17 cellular contexts compared by ENCODE assay signal in the genomic region with DNA sequence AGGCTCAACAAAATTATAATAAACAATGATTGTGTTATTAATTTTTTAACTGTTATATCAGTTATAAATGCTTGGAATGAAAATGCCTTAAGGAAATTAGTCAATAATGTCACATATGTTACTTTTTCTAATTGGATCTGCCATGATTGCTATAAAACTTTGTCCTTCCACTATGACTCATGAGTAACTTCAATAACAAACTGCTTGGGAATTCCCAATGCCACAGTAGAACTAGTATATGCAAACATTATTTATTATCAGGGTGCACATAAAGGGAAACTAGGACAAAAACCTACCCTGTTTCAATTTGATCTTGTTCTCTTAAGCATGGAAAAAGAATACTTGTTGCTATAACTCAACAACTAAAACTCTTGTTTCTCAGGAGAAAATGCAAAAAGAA. TPM values are rescaled to one million over a fixed set of nuclear protein-coding genes. Genes with fewer than 3 reads are reported as not detected.
DNase-seq lines count a peak whose midpoint lies in the region; FAIRE-seq and TF ChIP-seq lines count a peak whose summit lies in the region.
"Had no signal": no experiment of that assay in that cellular context is flagged by ENCODE, and none has a peak within 500 bp of the region (broad histone marks: within the 10 kb centered on the region; RNA-seq: fewer than 3 reads in every experiment).

No MANE protein-coding gene starts in this region.

- H3K4me2 ChIP-seq in OCI-LY3 (ENCODE audit: low read length) (no peak overlapping the region), endothelial cell of umbilical vein (ENCODE audit: insufficient read depth, low read length) (no peak overlapping the region), smooth muscle cell (no peak overlapping the region)

- no peak for TF ChIP-seq CTCF in OCI-LY3 (IDR thresholded peaks at IDR 0.05; ENCODE audit: low read depth, low read length)
- no peak for TF ChIP-seq CTCF in endothelial cell of umbilical vein (IDR thresholded peaks at IDR 0.05; ENCODE audit: extremely low read depth in 1 of 2, insufficient read depth in 1 of 2, low read depth in 1 of 2, low read length in 2 of 2)
- TF ChIP-seq CTCF in smooth muscle cell (IDR thresholded peaks at IDR 0.05; ENCODE audit: borderline replicate concordance, insufficient read depth, poor library complexity, severe bottlenecking), result no peak

- TF ChIP-seq POLR2A in endothelial cell of umbilical vein (IDR thresholded peaks at IDR 0.05; ENCODE audit: low read depth, low read length), result no peak

- intact Hi-C loops in endothelial cell of umbilical vein (cut with micrococcal nuclease), result no loop called here

- H3K27me3 ChIP-seq in OCI-LY3 (ENCODE audit: low read depth, low read length) (no peaks in the 10 kb centered on the region), endothelial cell of umbilical vein (ENCODE audit: control insufficient read depth in 2 of 2, insufficient read depth in 2 of 2, low read length in 2 of 2) (no peaks in the 10 kb centered on the region), smooth muscle cell (ENCODE audit: low read depth) (no peaks in the 10 kb centered on the region)
- H3K27me3 ChIP-seq: BE2C, SJCRH30 had no signal

- CTCF ChIA-PET in endothelial cell of umbilical vein (lab: Charles Lee), result no interaction called here

- H3K9me3 ChIP-seq in OCI-LY3 (ENCODE audit: insufficient read depth, low read length) (peaks cover 30% of the 10 kb centered on the region; the same call in 1 of the 2 replicates), endothelial cell of umbilical vein (replicated peaks; ENCODE audit: control insufficient read depth, insufficient read depth, low read length) (peaks cover 2% of the 10 kb centered on the region), smooth muscle cell (replicated peaks; ENCODE audit: low read depth) (no peaks in the 10 kb centered on the region)
- H3K9me3 ChIP-seq: BE2C, SJCRH30 had no signal

- no peak overlapping the region for H3K9ac ChIP-seq in OCI-LY3 (ENCODE audit: low read length)
- H3K9ac ChIP-seq in endothelial cell of umbilical vein (replicated peaks; ENCODE audit: extremely low read depth, insufficient read depth, low read length), result no peak overlapping the region
- no peak overlapping the region for H3K9ac ChIP-seq in smooth muscle cell (ENCODE audit: low read depth)

- no peak for FAIRE-seq in endothelial cell of umbilical vein (lab: Jason Lieb, UNC)

- dilution Hi-C loops in endothelial cell of umbilical vein (cut with MboI; ENCODE audit: extremely low pct_ligation_motif_present, low sequenced_read_pairs), result no loop called here

- POLR2A ChIA-PET in endothelial cell of umbilical vein (lab: Charles Lee), result no interaction called here

- H3K4me1 ChIP-seq in OCI-LY3 (ENCODE audit: low read length) (peaks cover 23% of the 10 kb centered on the region), endothelial cell of umbilical vein (ENCODE audit: control insufficient read depth, extremely low read depth, insufficient read depth, low read length) (no peaks in the 10 kb centered on the region), smooth muscle cell (ENCODE audit: low read depth) (no peaks in the 10 kb centered on the region)
- H3K4me1 ChIP-seq: BE2C, SJCRH30 had no signal

- H3K4me3 ChIP-seq in OCI-LY3 (ENCODE audit: low read length) (no peak overlapping the region), endothelial cell of umbilical vein (replicated peaks in 1 of 3; ENCODE audit: insufficient read depth in 1 of 3, low read depth in 1 of 3, low read length in 3 of 3) (no peak overlapping the region), smooth muscle cell (no peak overlapping the region)
- H3K4me3 ChIP-seq: SJCRH30 had no signal

- no TSS peak for BruUV-seq in endothelial cell of umbilical vein (replicated peaks; lab: Mats Ljungman, UMichigan)

- H3K79me2 ChIP-seq in OCI-LY3 (ENCODE audit: low read length), result no peaks in the 10 kb centered on the region
- no peaks in the 10 kb centered on the region for H3K79me2 ChIP-seq in endothelial cell of umbilical vein (ENCODE audit: control insufficient read depth, insufficient read depth, low read length)
- H3K79me2 ChIP-seq in smooth muscle cell (ENCODE audit: low read depth), result no peaks in the 10 kb centered on the region

- no peaks in the 10 kb centered on the region for H3F3A ChIP-seq in smooth muscle cell (ENCODE audit: low read depth)

- H3K9me1 ChIP-seq in endothelial cell of umbilical vein (replicated peaks; ENCODE audit: control insufficient read depth, extremely low read depth, insufficient read depth, low read length), result no peaks in the 10 kb centered on the region

- H3K27ac ChIP-seq in OCI-LY3 (ENCODE audit: low read length) (peak overlapping the region; percentile 26; the same call in 1 of the 2 replicates), endothelial cell of umbilical vein (ENCODE audit: insufficient read depth, low read depth, low read length) (no peak overlapping the region), smooth muscle cell (ENCODE audit: low read depth) (no peak overlapping the region)
- H3K27ac ChIP-seq: RWPE1, SJCRH30 had no signal

- DNase-seq in EH (ENCODE audit: low read depth), result peak; percentile 61
- DNase-seq in endothelial cell of umbilical vein (ENCODE audit: low read depth, low spot score), result peak; percentile 39
- peak; percentile 6 for DNase-seq in kidney tubule cell (ENCODE audit: low spot score)
- DNase-seq in smooth muscle cell (lab: John Stamatoyannopoulos, UW; ENCODE audit: unreplicated experiment), result no peak
- DNase-seq in NCI-H345 (lab: John Stamatoyannopoulos, UW), result no peak
- DNase-seq in NCI-H187 treated with DMSO at 0.1 percent for 48 hours (lab: John Stamatoyannopoulos, UW), result no peak
- DNase-seq: BE2C; CD4-positive, alpha-beta memory T cell; H9; KBM-7; NCI-H1105; NCI-H1694 treated with DMSO at 0.1 percent for 48 hours; NCI-H2171; NCI-H510A; SJCRH30 had no signal

- H3K36me3 ChIP-seq in OCI-LY3 (replicated peaks; ENCODE audit: low read depth, low read length), result peaks cover 15% of the 10 kb centered on the region
- no peaks in the 10 kb centered on the region for H3K36me3 ChIP-seq in endothelial cell of umbilical vein (ENCODE audit: control insufficient read depth in 2 of 2, extremely low read depth in 1 of 2, insufficient read depth in 2 of 2, low read length in 2 of 2)
- H3K36me3 ChIP-seq in smooth muscle cell (ENCODE audit: low read depth), result no peaks in the 10 kb centered on the region
- H3K36me3 ChIP-seq: BE2C, SJCRH30 had no signal

- no peaks in the 10 kb centered on the region for H4K20me1 ChIP-seq in OCI-LY3 (ENCODE audit: insufficient read depth, low read length)
- no peaks in the 10 kb centered on the region for H4K20me1 ChIP-seq in endothelial cell of umbilical vein (replicated peaks; ENCODE audit: control insufficient read depth, extremely low read depth, insufficient read depth, low read length)
- no peaks in the 10 kb centered on the region for H4K20me1 ChIP-seq in smooth muscle cell (ENCODE audit: low read depth)

- H2AFZ ChIP-seq in OCI-LY3 (ENCODE audit: low read depth, low read length) (0 out of 2 replicates have a peak overlapping the region, but pooled peaks have one; percentile 20), endothelial cell of umbilical vein (ENCODE audit: low read depth, low read length) (no peak overlapping the region), smooth muscle cell (ENCODE audit: low read depth) (no peak overlapping the region)

TF ChIP-seq in endothelial cell of umbilical vein, 7 proteins besides CTCF, POLR2A, EP300 and RAD21:
- TF ChIP-seq, protein P1, sequence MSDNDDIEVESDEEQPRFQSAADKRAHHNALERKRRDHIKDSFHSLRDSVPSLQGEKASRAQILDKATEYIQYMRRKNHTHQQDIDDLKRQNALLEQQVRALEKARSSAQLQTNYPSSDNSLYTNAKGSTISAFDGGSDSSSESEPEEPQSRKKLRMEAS (IDR thresholded peaks at IDR 0.05; ENCODE audit: insufficient read depth, insufficient read length), result no peak
- TF ChIP-seq GATA2 (IDR thresholded peaks at IDR 0.05; ENCODE audit: insufficient read depth, insufficient read length, low read depth, low read length), result no peak
- no peak for TF ChIP-seq MYC (IDR thresholded peaks at IDR 0.05; ENCODE audit: low read depth, low read length)
- TF ChIP-seq EZH2 (IDR thresholded peaks at IDR 0.05; ENCODE audit: borderline replicate concordance, low read depth, low read length, severe bottlenecking), result no peak
- TF ChIP-seq FOS (IDR thresholded peaks at IDR 0.05; ENCODE audit: borderline replicate concordance, insufficient read depth, low read length), result peak; percentile 6
- no peak for TF ChIP-seq JUN (IDR thresholded peaks at IDR 0.05; ENCODE audit: borderline replicate concordance, insufficient read depth, insufficient read length, low read depth)
- no peak for TF ChIP-seq POLR2AphosphoS5 (IDR thresholded peaks at IDR 0.05; ENCODE audit: insufficient read depth, low read depth, low read length)
TF ChIP-seq in endothelial cell of umbilical vein: peak in this region for 1.

RNA-seq across cellular contexts. Expression of a gene that starts 59.1 kb away (rescaled TPM):
- total RNA-seq in endothelial cell of umbilical vein (not detected in 2 replicates), smooth muscle cell (not detected in 2 replicates)
- polyA plus RNA-seq in endothelial cell of umbilical vein (not detected in 2 replicates), smooth muscle cell (not detected in 2 replicates)
- not detected in 2 replicates for polyA plus RNA-seq in endothelial cell of umbilical vein (2011; cell fraction: cytosol; rRNA removed)
- polyA plus RNA-seq in endothelial cell of umbilical vein (2011; cell fraction: nucleus; rRNA removed), result not detected in 2 replicates
- polyA plus RNA-seq in endothelial cell of umbilical vein (2012), result not detected in 2 replicates
- not detected in 2 replicates for polyA minus RNA-seq in endothelial cell of umbilical vein
- not detected for polyA minus RNA-seq in endothelial cell of umbilical vein (2011; cell fraction: cytosol; rRNA and poly(A)+ RNA removed)
- not detected in 2 replicates for polyA minus RNA-seq in endothelial cell of umbilical vein (2011; cell fraction: nucleus; rRNA and poly(A)+ RNA removed)
- total RNA-seq: CD4-positive, alpha-beta memory T cell; H9; SJCRH30 had no signal
- polyA plus RNA-seq: CD4-positive, alpha-beta memory T cell had no signal

Comparison
In these comparisons a context has a peak if more than half of its experiments do, and no peak if none do; other contexts are left out.
1. DNase-seq: peak in EH (single experiment), endothelial cell of umbilical vein (single experiment) and kidney tubule cell (single experiment); none in smooth muscle cell (single experiment), NCI-H345 (single experiment) and NCI-H187 treated with DMSO at 0.1 percent for 48 hours (single experiment).